ENCODE assay signal across 11 cellular contexts in genomic region chr11:62689421-62690183, GRCh38. TPM values are rescaled to one million over a fixed set of nuclear protein-coding genes. Genes with fewer than 3 reads are reported as not detected.
A peak's percentile ranks its signal among the peaks of the same experiment; 100 is the strongest.
DNase-seq lines count a peak whose midpoint lies in the region; ATAC-seq, FAIRE-seq and TF ChIP-seq lines count a peak whose summit lies in the region.
"Had no signal": no experiment of that assay in that cellular context is flagged by ENCODE, and none has a peak within 500 bp of the region (broad histone marks: within the 10 kb centered on the region; RNA-seq: fewer than 3 reads in every experiment).

Gene LRRN4CL (minus strand): TSS chr11:62689530. CDS start chr11:62688508, 1,022 bp downstream.

- no peak for TF ChIP-seq EP300 in K562 (IDR thresholded peaks at IDR 0.05; ENCODE audit: low read length)

- H2AFZ ChIP-seq in K562 (ENCODE audit: low read depth, low read length) (no peak within 1 kb of the TSS), hepatocyte (no peak within 1 kb of the TSS)

- H3K79me2 ChIP-seq in K562 (ENCODE audit: control insufficient read depth, insufficient read depth, low read length): no peaks in the 10 kb centered on the region
- H3K79me2 ChIP-seq in hepatocyte: no peaks in the 10 kb centered on the region

- ATAC-seq in K562: peak; percentile 69

- FAIRE-seq in K562 (lab: Jason Lieb, UNC): no peak
- FAIRE-seq: GM18507 had no signal

- TF ChIP-seq POLR2A in K562 (conservative IDR thresholded peaks at IDR 0.05): peak; percentile 52

- TF ChIP-seq CTCF in K562 (IDR thresholded peaks at IDR 0.05 in 2 of 3, conservative IDR thresholded peaks at IDR 0.05 in 1 of 3; ENCODE audit: insufficient read depth in 2 of 3, low read depth in 1 of 3, low read length in 3 of 3): no peak
- TF ChIP-seq CTCF in hepatocyte (IDR thresholded peaks at IDR 0.05; ENCODE audit: poor library complexity): no peak

- WGBS in K562 (ENCODE audit: insufficient coverage, low coverage, missing lambda C conversion rate): 76% methylated on average over 8 of the region's 11 CpGs
- WGBS in hepatocyte (ENCODE audit: low lambda C conversion rate, missing lambda C conversion rate): 61% methylated on average over 11 of the region's 11 CpGs

- no peaks in the 10 kb centered on the region for H3K9me1 ChIP-seq in K562 (ENCODE audit: control insufficient read depth, insufficient read depth, low read length)

- no peak within 1 kb of the TSS for H3K4me3 ChIP-seq in H7 (ENCODE audit: insufficient read depth, low read depth, low read length)
- H3K4me3 ChIP-seq in K562: no peak within 1 kb of the TSS
- H3K4me3 ChIP-seq in hepatocyte: no peak within 1 kb of the TSS

- in situ Hi-C loops in K562 (cut with MboI): loop anchor here (5.0 kb wide), 1 partner anchor 297 kb away; no protein-coding TSS in a partner anchor

- no peaks in the 10 kb centered on the region for H3K9me3 ChIP-seq in K562 (replicated peaks; ENCODE audit: control insufficient read depth, insufficient read depth, low read depth, low read length)
- H3K9me3 ChIP-seq in hepatocyte (ENCODE audit: low read depth): no peaks in the 10 kb centered on the region

- H3K36me3 ChIP-seq in H7 (replicated peaks; ENCODE audit: control insufficient read depth, insufficient read depth, low read length): peaks cover 17% of the 10 kb centered on the region
- H3K36me3 ChIP-seq in K562 (ENCODE audit: control insufficient read depth, insufficient read depth, low read length): peaks cover 38% of the 10 kb centered on the region
- H3K36me3 ChIP-seq in hepatocyte (replicated peaks; ENCODE audit: insufficient read depth, low read depth): no peaks in the 10 kb centered on the region

- H4K20me1 ChIP-seq in K562 (replicated peaks; ENCODE audit: control insufficient read depth, insufficient read depth, low read length): no peaks in the 10 kb centered on the region
- H4K20me1 ChIP-seq in hepatocyte (ENCODE audit: insufficient read depth, poor library complexity, severe bottlenecking): no peaks in the 10 kb centered on the region

- DNase-seq in H7 (peak; percentile 54), K562 (ENCODE audit: extremely low read depth in 1 of 4, low spot score in 3 of 4) (no peak), hepatocyte (ENCODE audit: low spot score) (peak; percentile 60), smooth muscle cell of the brain vasculature (ENCODE audit: low read depth, low spot score) (peak; percentile 66), HEK293T (ENCODE audit: extremely low spot score) (no peak), NCI-H524 treated with DMSO at 0.1 percent for 48 hours (lab: John Stamatoyannopoulos, UW) (no peak), MV-4-11 (lab: John Stamatoyannopoulos, UW) (no peak)
- no peak for DNase-seq in stimulated activated CD4-positive, alpha-beta T cell treated with anti-CD3 and anti-CD28 coated beads, Interleukin-15, amount 100 ng/mL, for 24 hours
- DNase-seq: effector CD4-positive, alpha-beta T cell; stimulated activated CD4-positive, alpha-beta T cell treated with anti-CD3 and anti-CD28 coated beads, Interleukin-1b, Interleukin-23, amount 100 ng/mL, for 48 hours had no signal

- H3K27me3 ChIP-seq in H7 (ENCODE audit: control insufficient read depth, insufficient read depth, low read length) (no peaks in the 10 kb centered on the region), K562 (ENCODE audit: control insufficient read depth in 2 of 2, insufficient read depth in 2 of 2, low read length in 2 of 2) (no peaks in the 10 kb centered on the region), hepatocyte (no peaks in the 10 kb centered on the region)

- H3K4me1 ChIP-seq in K562 (replicated peaks in 1 of 2; ENCODE audit: control insufficient read depth in 2 of 2, insufficient read depth in 2 of 2, low read length in 2 of 2) (peaks cover 0 to 10% of the 10 kb centered on the region in 2 experiments; a peak in 3 of 5 replicates), hepatocyte (ENCODE audit: insufficient read depth) (peaks cover 6% of the 10 kb centered on the region)

- peak within 1 kb of the TSS in 1 of 2 experiments; percentile 72; a peak in 1 of 4 replicates for H3K9ac ChIP-seq in K562 (ENCODE audit: insufficient read depth in 1 of 2, low read depth in 2 of 2, low read length in 2 of 2)

- H3K4me2 ChIP-seq in K562 (ENCODE audit: insufficient read depth, low read length) (no peak within 1 kb of the TSS), hepatocyte (peak within 1 kb of the TSS; percentile 20)

- no peak for TF ChIP-seq RAD21 in K562 (CRISPR knock-in tag; conservative IDR thresholded peaks at IDR 0.05 in 1 of 2, IDR thresholded peaks at IDR 0.05 in 1 of 2)

- intact Hi-C loops in K562 (cut with micrococcal nuclease): loop anchor here (5.0 kb wide), 2 partner anchors 77 to 97 kb away; partner anchors contain the start of genes EML3, ROM1 and TUT1

- POLR2A ChIA-PET in K562 (lab: Yijun Ruan, JAX) (interaction anchor here (0.6 to 2.4 kb wide), 18 partner anchors 9 to 176 kb away, joined by 3 to 12 read pairs (median 4); partner anchors contain the start of genes BSCL2, C11orf98, CSKMT and GNG3), HEK293T (lab: Yijun Ruan, JAX) (interaction anchor here (0.7 to 5.0 kb wide), 9 partner anchors 9 to 97 kb away, joined by 4 to 16 read pairs (median 5); partner anchors contain the start of genes C11orf98, CSKMT, LBHD1 and MTA2)

- no peak within 1 kb of the TSS for H3K27ac ChIP-seq in K562 (ENCODE audit: extremely low read depth, low read depth, low read length)
- H3K27ac ChIP-seq in hepatocyte: peak within 1 kb of the TSS; percentile 60

- no TSS peak for BruUV-seq in K562 (replicated peaks; lab: Mats Ljungman, UMichigan)

- H3K9me2 ChIP-seq in hepatocyte (replicated peaks; ENCODE audit: insufficient read depth): no peaks in the 10 kb centered on the region

- CTCF ChIA-PET in K562 (lab: Yijun Ruan, JAX; ENCODE audit: low intra/inter-chr PET ratio) (no interaction called here), HEK293T (lab: Yijun Ruan, JAX) (interaction anchor here (0.6 to 2.1 kb wide), 4 partner anchors 8 to 97 kb away, joined by 3 to 13 read pairs (median 6); no protein-coding TSS in a partner anchor)

TF ChIP-seq in K562, 482 proteins besides CTCF, POLR2A, EP300 and RAD21 (continues in another document):
- TF ChIP-seq, protein P1, sequence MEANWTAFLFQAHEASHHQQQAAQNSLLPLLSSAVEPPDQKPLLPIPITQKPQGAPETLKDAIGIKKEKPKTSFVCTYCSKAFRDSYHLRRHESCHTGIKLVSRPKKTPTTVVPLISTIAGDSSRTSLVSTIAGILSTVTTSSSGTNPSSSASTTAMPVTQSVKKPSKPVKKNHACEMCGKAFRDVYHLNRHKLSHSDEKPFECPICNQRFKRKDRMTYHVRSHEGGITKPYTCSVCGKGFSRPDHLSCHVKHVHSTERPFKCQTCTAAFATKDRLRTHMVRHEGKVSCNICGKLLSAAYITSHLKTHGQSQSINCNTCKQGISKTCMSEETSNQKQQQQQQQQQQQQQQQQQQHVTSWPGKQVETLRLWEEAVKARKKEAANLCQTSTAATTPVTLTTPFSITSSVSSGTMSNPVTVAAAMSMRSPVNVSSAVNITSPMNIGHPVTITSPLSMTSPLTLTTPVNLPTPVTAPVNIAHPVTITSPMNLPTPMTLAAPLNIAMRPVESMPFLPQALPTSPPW (CRISPR knock-in tag; IDR thresholded peaks at IDR 0.05): peak; percentile 25; the same call in 1 of the 2 replicates
- 0 out of 2 replicates have a peak, but pooled peaks have one; percentile 16 for TF ChIP-seq NFIC (IDR thresholded peaks at IDR 0.05)
- 0 out of 2 replicates have a peak, but pooled peaks have one; percentile 17 for TF ChIP-seq SUPT5H (IDR thresholded peaks at IDR 0.05)
- TF ChIP-seq ARNT (IDR thresholded peaks at IDR 0.05): no peak
- peak; percentile 59 for TF ChIP-seq ZFP36 (IDR thresholded peaks at IDR 0.05; ENCODE audit: low read depth, low read length, partially characterized antibody)

TF ChIP-seq in HEK293T, 16 proteins besides CTCF, POLR2A, EP300 and RAD21:
- TF ChIP-seq HDGF (IDR thresholded peaks at IDR 0.05; ENCODE audit: borderline replicate concordance): no peak
- TF ChIP-seq TARDBP (IDR thresholded peaks at IDR 0.05): no peak
- TF ChIP-seq L3MBTL2 (conservative IDR thresholded peaks at IDR 0.05): no peak
- TF ChIP-seq ARNT (IDR thresholded peaks at IDR 0.05): no peak
- TF ChIP-seq, protein P2, sequence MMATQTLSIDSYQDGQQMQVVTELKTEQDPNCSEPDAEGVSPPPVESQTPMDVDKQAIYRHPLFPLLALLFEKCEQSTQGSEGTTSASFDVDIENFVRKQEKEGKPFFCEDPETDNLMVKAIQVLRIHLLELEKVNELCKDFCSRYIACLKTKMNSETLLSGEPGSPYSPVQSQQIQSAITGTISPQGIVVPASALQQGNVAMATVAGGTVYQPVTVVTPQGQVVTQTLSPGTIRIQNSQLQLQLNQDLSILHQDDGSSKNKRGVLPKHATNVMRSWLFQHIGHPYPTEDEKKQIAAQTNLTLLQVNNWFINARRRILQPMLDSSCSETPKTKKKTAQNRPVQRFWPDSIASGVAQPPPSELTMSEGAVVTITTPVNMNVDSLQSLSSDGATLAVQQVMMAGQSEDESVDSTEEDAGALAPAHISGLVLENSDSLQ (IDR thresholded peaks at IDR 0.05): no peak

RNA-seq across cellular contexts. Expression of gene LRRN4CL, which starts in this region (rescaled TPM):
- total RNA-seq in H7 (2014; rRNA removed; shearing (Covaris generic)): 0.14 and 0.30 TPM in 2 replicates
- 0.60 and 2.0 TPM in 2 replicates for total RNA-seq in K562 (2011; cell fraction: chromatin; rRNA removed; ENCODE audit: low replicate concordance)
- total RNA-seq in K562 (2011; cell fraction: nucleolus; rRNA removed): 1.3 and 1.4 TPM in 2 replicates
- total RNA-seq in K562 (2011; cell fraction: nucleoplasm; rRNA removed): 1.4 and 1.5 TPM in 2 replicates
- 0.05 and 0.12 TPM in 2 replicates for total RNA-seq in K562 (2014; rRNA removed)
- 0.04 TPM in 1 of 2 replicates, not detected in the other for total RNA-seq in K562 (2014; rRNA removed; fragmentation: Illumina TruSeq; extraction: Trizol)
- total RNA-seq in K562 (2015; rRNA removed; fragmentation: Illumina TruSeq; extraction: Trizol): 0.11 TPM in 2 replicates
- total RNA-seq in K562 (2021): 0.07 and 0.22 TPM in 2 replicates
- 0.08 TPM in 1 of 2 replicates, not detected in the other for polyA plus RNA-seq in K562 (2011; rRNA removed)
- polyA plus RNA-seq in K562 (2011; cell fraction: cytosol; rRNA removed): 0.03 TPM in 1 of 2 replicates, not detected in the other
- 0.34 and 0.55 TPM in 2 replicates for polyA plus RNA-seq in K562 (2011; cell fraction: nucleus; rRNA removed)
- polyA plus RNA-seq in K562 (2012): 0.09 and 0.15 TPM in 2 replicates
- 0.06 TPM in 1 of 2 replicates, not detected in the other for polyA plus RNA-seq in K562 (2014; fragmentation: Illumina TruSeq; extraction: Trizol)
- polyA plus RNA-seq in K562 (2014; fragmentation: Nextera tagmentation; extraction: Ambion mirVana): not detected
- 0.03 and 0.13 TPM in 2 replicates for polyA plus RNA-seq in K562 (2014; rRNA removed)
- polyA minus RNA-seq in K562 (2011; rRNA and poly(A)+ RNA removed): 0.18 and 0.27 TPM in 2 replicates
- polyA minus RNA-seq in K562 (2011; cell fraction: cytosol; rRNA and poly(A)+ RNA removed): not detected in 2 replicates
- polyA minus RNA-seq in K562 (2011; cell fraction: nucleus; rRNA and poly(A)+ RNA removed): 0.56 and 1.1 TPM in 2 replicates
- 0.40 and 1.1 TPM in 2 replicates for total RNA-seq in hepatocyte
- 0.15 and 0.41 TPM in 2 replicates for polyA plus RNA-seq in hepatocyte

Comparison
In these comparisons a context has a peak if more than half of its experiments do, and no peak if none do; other contexts are left out.
1. Peak in DNase-seq in H7; RNA of the gene not detected or under 1 TPM.
2. DNase-seq: peak in hepatocyte (single experiment) and smooth muscle cell of the brain vasculature (single experiment); none in K562 (0 of 4), HEK293T (single experiment), stimulated activated CD4-positive, alpha-beta T cell treated with anti-CD3 and anti-CD28 coated beads, Interleukin-15, amount 100 ng/mL, for 24 hours (single experiment), NCI-H524 treated with DMSO at 0.1 percent for 48 hours (single experiment) and MV-4-11 (single experiment).